10 cellular contexts compared by ENCODE assay signal in the genomic region with DNA sequence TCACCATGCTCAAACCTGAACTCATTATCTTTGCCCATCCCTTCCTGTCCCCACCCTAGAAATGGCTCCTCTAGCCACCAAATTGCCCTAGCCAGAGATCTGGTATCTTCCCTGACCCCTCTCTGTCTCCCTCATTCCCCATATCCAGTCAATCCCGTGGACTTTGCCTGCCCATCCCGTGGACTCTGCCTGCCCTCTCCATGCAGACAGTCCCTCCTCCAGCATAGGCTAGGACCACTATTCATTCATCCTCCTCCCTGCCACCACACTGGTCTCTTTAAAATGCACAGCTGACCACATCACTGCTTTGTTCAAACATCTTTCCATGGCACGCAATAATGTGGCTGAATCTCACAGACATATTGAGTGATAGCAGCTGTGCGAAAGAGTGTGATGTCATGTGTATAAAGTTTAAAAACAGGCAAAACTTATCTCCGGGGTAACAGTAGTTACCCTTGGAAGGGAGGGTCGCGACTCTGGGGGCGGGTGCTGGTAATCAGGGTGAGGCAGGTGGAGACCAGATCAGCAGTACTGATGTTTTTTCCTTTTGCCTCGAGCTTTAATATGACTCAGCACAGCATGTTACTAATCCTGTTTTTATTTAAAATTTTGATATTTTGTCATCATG. TPM values are rescaled to one million over a fixed set of nuclear protein-coding genes. Genes with fewer than 3 reads are reported as not detected.
DNase-seq lines count a peak whose midpoint lies in the region; ATAC-seq and TF ChIP-seq lines count a peak whose summit lies in the region.
"Had no signal": no experiment of that assay in that cellular context is flagged by ENCODE, and none has a peak within 500 bp of the region (broad histone marks: within the 10 kb centered on the region; RNA-seq: fewer than 3 reads in every experiment).

No MANE protein-coding gene starts in this region.

- 20 to 25% methylated on average over 9 of the region's 9 CpGs for WGBS in body of pancreas, 2 donors

- H3K9me3 ChIP-seq in HUES48 (ENCODE audit: control insufficient read depth, insufficient read depth, low read length), result no peaks in the 10 kb centered on the region
- H3K9me3 ChIP-seq in iPS-18a (ENCODE audit: control insufficient read depth, low read depth, low read length), result no peaks in the 10 kb centered on the region
- H3K9me3 ChIP-seq in effector memory CD4-positive, alpha-beta T cell (ENCODE audit: control insufficient read depth, low read length), result no peaks in the 10 kb centered on the region
- no peaks in the 10 kb centered on the region for H3K9me3 ChIP-seq in body of pancreas
- H3K9me3 ChIP-seq: spleen had no signal

- H3K36me3 Mint-ChIP-seq in activated naive CD8-positive, alpha-beta T cell, result no peaks in the 10 kb centered on the region

- no peak for TF ChIP-seq CTCF in body of pancreas (IDR thresholded peaks at IDR 0.05)

- DNase-seq in AG08396 (ENCODE audit: low spot score) (peak; percentile 76), body of pancreas (no peak), NCI-H82 (lab: John Stamatoyannopoulos, UW) (no peak)
- DNase-seq in effector memory CD4-positive, alpha-beta T cell, result no peak
- DNase-seq: spleen had no signal

- H3K27ac ChIP-seq in HUES48 (ENCODE audit: low read depth, low read length) (peak overlapping the region; percentile 73), iPS-18a (ENCODE audit: low read length) (peak overlapping the region; percentile 21), body of pancreas (no peak overlapping the region)
- no peak overlapping the region for H3K27ac ChIP-seq in effector memory CD4-positive, alpha-beta T cell (ENCODE audit: insufficient read depth, low read length, poor library complexity, severe bottlenecking)
- H3K27ac ChIP-seq: spleen had no signal

- H3K27ac Mint-ChIP-seq in activated naive CD8-positive, alpha-beta T cell, result peak overlapping the region; percentile 14
- H3K27ac Mint-ChIP-seq: dendritic cell treated with granulocyte-macrophage colony-stimulating factor and Interleukin-4, amounts not matched to agents 40 ng/mL and 50 ng/mL, for 4 days had no signal

- H3K4me3 Mint-ChIP-seq in activated naive CD8-positive, alpha-beta T cell, result peak overlapping the region; percentile 6
- H3K4me3 Mint-ChIP-seq: dendritic cell treated with granulocyte-macrophage colony-stimulating factor and Interleukin-4, amounts not matched to agents 40 ng/mL and 50 ng/mL, for 4 days had no signal

- H3K9me3 Mint-ChIP-seq in activated naive CD8-positive, alpha-beta T cell (ENCODE audit: low read depth), result no peaks in the 10 kb centered on the region
- H3K9me3 Mint-ChIP-seq: dendritic cell treated with granulocyte-macrophage colony-stimulating factor and Interleukin-4, amounts not matched to agents 40 ng/mL and 50 ng/mL, for 4 days had no signal

- no peaks in the 10 kb centered on the region for H3K27me3 Mint-ChIP-seq in activated naive CD8-positive, alpha-beta T cell

- intact Hi-C loops in body of pancreas (cut with DNase I), result no loop called here

- no peak for TF ChIP-seq POLR2A in body of pancreas (IDR thresholded peaks at IDR 0.05)

- no peaks in the 10 kb centered on the region for H3K36me3 ChIP-seq in HUES48 (ENCODE audit: control insufficient read depth, insufficient read depth, low read length)
- no peaks in the 10 kb centered on the region for H3K36me3 ChIP-seq in iPS-18a (ENCODE audit: control insufficient read depth, low read depth, low read length)
- H3K36me3 ChIP-seq in effector memory CD4-positive, alpha-beta T cell (ENCODE audit: control insufficient read depth, insufficient read depth, low read length), result no peaks in the 10 kb centered on the region
- H3K36me3 ChIP-seq in body of pancreas (replicated peaks in 1 of 2; ENCODE audit: insufficient read depth in 1 of 2, low read depth in 2 of 2), result no peaks in the 10 kb centered on the region
- H3K36me3 ChIP-seq: spleen had no signal

- no peak overlapping the region for H3K4me3 ChIP-seq in HUES48 (ENCODE audit: low read depth, low read length)
- peak overlapping the region; percentile 16 for H3K4me3 ChIP-seq in iPS-18a (ENCODE audit: low read length)
- H3K4me3 ChIP-seq in effector memory CD4-positive, alpha-beta T cell (ENCODE audit: insufficient read depth, low read depth, low read length, poor library complexity, severe bottlenecking), result no peak overlapping the region
- no peak overlapping the region for H3K4me3 ChIP-seq in body of pancreas
- H3K4me3 ChIP-seq: spleen had no signal

- H3K4me1 Mint-ChIP-seq in activated naive CD8-positive, alpha-beta T cell (ENCODE audit: low read depth), result peaks cover 23% of the 10 kb centered on the region

- H3K27me3 ChIP-seq in HUES48 (ENCODE audit: control insufficient read depth, insufficient read depth, low read length) (no peaks in the 10 kb centered on the region), iPS-18a (ENCODE audit: control insufficient read depth, insufficient read depth, low read length) (no peaks in the 10 kb centered on the region), body of pancreas (no peaks in the 10 kb centered on the region)
- H3K27me3 ChIP-seq in effector memory CD4-positive, alpha-beta T cell (replicated peaks; ENCODE audit: control insufficient read depth, insufficient read depth, low read length, poor library complexity, severe bottlenecking), result no peaks in the 10 kb centered on the region

- ATAC-seq in HG02981 (IDR thresholded peaks at IDR 0.05; ENCODE audit: unreplicated experiment) (no peak), body of pancreas (no peak)

- H3K4me1 ChIP-seq in HUES48 (ENCODE audit: control insufficient read depth, insufficient read depth, low read length), result peaks cover 48% of the 10 kb centered on the region
- peaks cover 37% of the 10 kb centered on the region for H3K4me1 ChIP-seq in iPS-18a (ENCODE audit: control insufficient read depth, low read depth, low read length)
- no peaks in the 10 kb centered on the region for H3K4me1 ChIP-seq in effector memory CD4-positive, alpha-beta T cell (ENCODE audit: control insufficient read depth, insufficient read depth, low read length, poor library complexity, severe bottlenecking)
- H3K4me1 ChIP-seq in body of pancreas, result peaks cover 20% of the 10 kb centered on the region

- peak overlapping the region; percentile 19 for H3K9ac ChIP-seq in HUES48 (ENCODE audit: low read depth, low read length)
- H3K9ac ChIP-seq in iPS-18a (ENCODE audit: low read length), result peak overlapping the region; percentile 18

RNA-seq across cellular contexts. Expression of gene SLC2A1, which starts 4.8 kb away (rescaled TPM):
- total RNA-seq in body of pancreas, result 10 to 100 TPM in 1 of 2 donors, 1 to 10 TPM in 1; 4.2 to 13.2 TPM

Comparison
In these comparisons a context has a peak if more than half of its experiments do, and no peak if none do; other contexts are left out.
1. H3K27ac ChIP-seq: peak in HUES48 (single experiment) and iPS-18a (single experiment); none in effector memory CD4-positive, alpha-beta T cell (single experiment) and body of pancreas (0 of 4).